In genomic region chr6:134452901-134453300, GRCh38 we compare ENCODE assay signal across 11 cellular contexts.
DNase-seq lines count a peak whose midpoint lies in the region; ATAC-seq and TF ChIP-seq lines count a peak whose summit lies in the region.
"Had no signal": no experiment of that assay in that cellular context is flagged by ENCODE, and none has a peak within 500 bp of the region (broad histone marks: within the 10 kb centered on the region; RNA-seq: fewer than 3 reads in every experiment).

No MANE protein-coding gene starts in this region.

- H3K9me3 Mint-ChIP-seq in HFFc6, result no peaks in the 10 kb centered on the region
- H3K9me3 Mint-ChIP-seq: H9 had no signal

- no peaks in the 10 kb centered on the region for H3K27me3 Mint-ChIP-seq in HFFc6 (ENCODE audit: insufficient read depth)

- no peak overlapping the region for H3K4me3 Mint-ChIP-seq in HFFc6
- H3K4me3 Mint-ChIP-seq: H9 had no signal

- H3K4me1 ChIP-seq in foreskin keratinocyte, result peaks cover 34% of the 10 kb centered on the region

- no peaks in the 10 kb centered on the region for H3K27me3 ChIP-seq in foreskin keratinocyte

- no peak overlapping the region for H3K27ac Mint-ChIP-seq in HFFc6

- peak; percentile 7 for DNase-seq in EH (ENCODE audit: low read depth)
- peak; percentile 41 for DNase-seq in HT1080 (ENCODE audit: low read depth)
- DNase-seq in foreskin keratinocyte, result peak in 1 of 2 donors; percentile 74
- DNase-seq in NCI-H1436 treated with DMSO at 0.1 percent for 48 hours (lab: John Stamatoyannopoulos, UW), result no peak
- DNase-seq in HFFc6, result no peak
- no peak for DNase-seq in NCI-H2171 treated with DMSO at 0.1 percent for 48 hours (lab: John Stamatoyannopoulos, UW)
- DNase-seq: DMS53, GOT3, H9 had no signal

- no peaks in the 10 kb centered on the region for H3K36me3 Mint-ChIP-seq in HFFc6 (ENCODE audit: low read depth)

- H3K27ac ChIP-seq in foreskin keratinocyte, result peak overlapping the region; percentile 90

- H3K4me1 Mint-ChIP-seq in HFFc6 (ENCODE audit: low read depth), result peaks cover 54% of the 10 kb centered on the region

- TF ChIP-seq CTCF in foreskin keratinocyte (conservative IDR thresholded peaks at IDR 0.05) (no peak), HFFc6 (IDR thresholded peaks at IDR 0.05) (no peak)

- ATAC-seq in SK-N-SH treated with all-trans-retinoic acid at 6 μM for 48 hours (peak; percentile 32; the same call in 1 of the 3 replicates), foreskin keratinocyte (no peak)
- ATAC-seq: HepG2 had no signal

TF ChIP-seq in SK-N-SH treated with all-trans-retinoic acid at 6 μM for 48 hours, 23 proteins besides CTCF, POLR2A, EP300 and RAD21:
- TF ChIP-seq OSR1 (CRISPR knock-in tag; IDR thresholded peaks at IDR 0.05), result no peak
- TF ChIP-seq TSHZ2 (CRISPR knock-in tag; IDR thresholded peaks at IDR 0.05), result no peak
- no peak for TF ChIP-seq POU6F1 (CRISPR knock-in tag; IDR thresholded peaks at IDR 0.05; ENCODE audit: borderline replicate concordance, low read depth)
- no peak for TF ChIP-seq CSDC2 (CRISPR knock-in tag; IDR thresholded peaks at IDR 0.05)
- TF ChIP-seq PPARA (CRISPR knock-in tag; IDR thresholded peaks at IDR 0.05; ENCODE audit: borderline replicate concordance), result no peak
- TF ChIP-seq ZC3H10 (CRISPR knock-in tag; IDR thresholded peaks at IDR 0.05), result no peak
- TF ChIP-seq ZNF8 (CRISPR knock-in tag; IDR thresholded peaks at IDR 0.05), result no peak
- TF ChIP-seq, protein P1, sequence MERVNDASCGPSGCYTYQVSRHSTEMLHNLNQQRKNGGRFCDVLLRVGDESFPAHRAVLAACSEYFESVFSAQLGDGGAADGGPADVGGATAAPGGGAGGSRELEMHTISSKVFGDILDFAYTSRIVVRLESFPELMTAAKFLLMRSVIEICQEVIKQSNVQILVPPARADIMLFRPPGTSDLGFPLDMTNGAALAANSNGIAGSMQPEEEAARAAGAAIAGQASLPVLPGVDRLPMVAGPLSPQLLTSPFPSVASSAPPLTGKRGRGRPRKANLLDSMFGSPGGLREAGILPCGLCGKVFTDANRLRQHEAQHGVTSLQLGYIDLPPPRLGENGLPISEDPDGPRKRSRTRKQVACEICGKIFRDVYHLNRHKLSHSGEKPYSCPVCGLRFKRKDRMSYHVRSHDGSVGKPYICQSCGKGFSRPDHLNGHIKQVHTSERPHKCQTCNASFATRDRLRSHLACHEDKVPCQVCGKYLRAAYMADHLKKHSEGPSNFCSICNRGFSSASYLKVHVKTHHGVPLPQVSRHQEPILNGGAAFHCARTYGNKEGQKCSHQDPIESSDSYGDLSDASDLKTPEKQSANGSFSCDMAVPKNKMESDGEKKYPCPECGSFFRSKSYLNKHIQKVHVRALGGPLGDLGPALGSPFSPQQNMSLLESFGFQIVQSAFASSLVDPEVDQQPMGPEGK (CRISPR knock-in tag; IDR thresholded peaks at IDR 0.05; ENCODE audit: borderline replicate concordance), result no peak
- no peak for TF ChIP-seq RARB (CRISPR knock-in tag; IDR thresholded peaks at IDR 0.05)
- TF ChIP-seq ARNTL (CRISPR knock-in tag; IDR thresholded peaks at IDR 0.05; ENCODE audit: borderline replicate concordance, low read depth), result no peak
- no peak for TF ChIP-seq CREB5 (CRISPR knock-in tag; IDR thresholded peaks at IDR 0.05; ENCODE audit: low read depth)
- TF ChIP-seq ZFP30 (CRISPR knock-in tag; IDR thresholded peaks at IDR 0.05), result no peak
- no peak for TF ChIP-seq ZNF70 (CRISPR knock-in tag; IDR thresholded peaks at IDR 0.05)
- TF ChIP-seq CSRNP3 (CRISPR knock-in tag; IDR thresholded peaks at IDR 0.05), result no peak
- no peak for TF ChIP-seq BACH2 (CRISPR knock-in tag; IDR thresholded peaks at IDR 0.05; ENCODE audit: borderline replicate concordance)

Comparison
In these comparisons a context has a peak if more than half of its experiments do, and no peak if none do; other contexts are left out.
1. DNase-seq: peak in EH (single experiment) and HT1080 (single experiment); none in NCI-H1436 treated with DMSO at 0.1 percent for 48 hours (single experiment), HFFc6 (single experiment) and NCI-H2171 treated with DMSO at 0.1 percent for 48 hours (single experiment).